ENCODE assay signal across 12 cellular contexts in the genomic region with DNA sequence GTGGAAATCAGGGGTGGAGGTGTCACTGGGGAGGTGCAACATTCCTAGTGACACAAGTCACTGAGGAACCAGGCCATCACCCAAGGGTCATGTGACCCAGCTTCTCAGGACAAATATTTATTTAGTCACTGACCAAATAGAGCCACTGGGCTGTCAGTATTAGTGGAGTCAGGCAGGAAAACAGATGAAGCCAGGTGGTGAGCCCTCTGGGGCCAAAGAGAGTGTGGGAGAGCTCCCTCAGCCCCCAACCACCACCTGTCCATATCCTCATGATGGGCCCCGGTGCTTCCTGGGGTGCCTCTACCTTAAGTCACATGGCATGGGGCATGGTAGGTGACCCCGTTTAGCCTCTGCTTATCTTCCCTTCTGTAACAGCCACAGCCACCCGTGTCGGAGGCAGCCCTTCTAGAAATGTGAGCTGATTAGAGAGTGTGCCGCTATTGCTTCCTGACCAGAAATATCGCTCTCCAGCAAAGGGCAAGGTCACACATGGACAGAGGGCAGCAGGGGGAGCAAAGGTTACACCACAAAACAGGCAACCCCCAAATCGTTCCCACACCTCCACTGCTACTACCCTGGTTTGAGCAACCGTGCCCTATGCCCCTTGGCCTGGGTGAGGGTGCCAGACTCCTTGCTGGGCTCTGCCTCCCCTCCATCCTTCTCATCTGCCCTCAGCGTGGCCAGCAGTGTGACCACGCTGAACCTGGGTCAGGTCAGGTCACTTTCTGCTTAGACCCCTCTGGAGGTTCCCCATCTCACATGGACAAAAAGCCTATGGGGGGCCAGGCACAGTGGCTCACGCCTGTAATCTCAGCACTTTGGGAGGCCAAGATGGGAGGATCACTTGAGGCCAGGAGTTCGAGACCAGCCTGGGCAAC. TPM values are rescaled to one million over a fixed set of nuclear protein-coding genes. Genes with fewer than 3 reads are reported as not detected.
A peak's percentile ranks its signal among the peaks of the same experiment; 100 is the strongest.
DNase-seq lines count a peak whose midpoint lies in the region; TF ChIP-seq lines count a peak whose summit lies in the region.
"Had no signal": no experiment of that assay in that cellular context is flagged by ENCODE, and none has a peak within 500 bp of the region (broad histone marks: within the 10 kb centered on the region; RNA-seq: fewer than 3 reads in every experiment).

No MANE protein-coding gene starts in this region.

- H3K4me3 Mint-ChIP-seq in H9 = no peak overlapping the region

- H3K4me1 Mint-ChIP-seq in H9 = peaks cover 4 to 9% of the 10 kb centered on the region in 2 experiments

- H3K23me2 ChIP-seq in H9 (ENCODE audit: insufficient read length, low read depth, low read length, poor library complexity, severe bottlenecking) = no peaks in the 10 kb centered on the region

- H3K9ac ChIP-seq in H9 (ENCODE audit: extremely low read depth, insufficient read length, low read length) = no peak overlapping the region

- no peaks in the 10 kb centered on the region for H3K79me1 ChIP-seq in H9 (ENCODE audit: insufficient read depth, low read depth, low read length, poor library complexity, severe bottlenecking)

- no peaks in the 10 kb centered on the region for H3K9me3 ChIP-seq in esophagus (ENCODE audit: control insufficient read depth in 2 of 2, insufficient read depth in 1 of 2, low read depth in 1 of 2, low read length in 1 of 2)
- H3K9me3 ChIP-seq in H9 (ENCODE audit: control insufficient read depth, low read depth, low read length) = peaks cover 4% of the 10 kb centered on the region

- H3K27ac Mint-ChIP-seq in H9 = peak overlapping the region in 1 of 3 experiments; percentile 62; a peak in 1 of 7 replicates

- no peaks in the 10 kb centered on the region for H3K36me3 ChIP-seq in esophagus (ENCODE audit: control insufficient read depth in 2 of 2, insufficient read depth in 2 of 2, low read length in 1 of 2)

- no peak overlapping the region for H2AFZ ChIP-seq in H9 (ENCODE audit: low read length)

- no peaks in the 10 kb centered on the region for H3K27me3 ChIP-seq in esophagus (ENCODE audit: control insufficient read depth in 1 of 2, insufficient read depth in 2 of 2, low read length in 2 of 2)
- no peaks in the 10 kb centered on the region for H3K27me3 ChIP-seq in H9 (ENCODE audit: insufficient read depth, low read length)
- no peaks in the 10 kb centered on the region for H3K27me3 ChIP-seq in dorsolateral prefrontal cortex

- peak overlapping the region; percentile 14 to 24 for H3K27ac ChIP-seq in esophagus (ENCODE audit: low read depth in 2 of 2, low read length in 1 of 2)
- H3K27ac ChIP-seq in H9 (ENCODE audit: insufficient read length, low read depth, low read length) = no peak overlapping the region
- H3K27ac ChIP-seq in dorsolateral prefrontal cortex = no peak overlapping the region

- H2BK15ac ChIP-seq in H9 (ENCODE audit: low read depth, low read length) = no peak overlapping the region

- peaks cover 1% of the 10 kb centered on the region; the same call in 1 of the 2 replicates for H3K27me3 Mint-ChIP-seq in H9 (ENCODE audit: low read depth)

- H3K4me2 ChIP-seq in H9 (ENCODE audit: insufficient read depth, insufficient read length, low read length) = no peak overlapping the region

- intact Hi-C loops in dorsolateral prefrontal cortex (cut with DNase I) = loop anchor here in 1 of 2 donors (2.0 to 10.0 kb wide), 2 partner anchors 77 to 457 kb away; a partner anchor contains a TSS

- H3K23ac ChIP-seq in H9 (ENCODE audit: insufficient read length, low read depth, low read length) = no peak overlapping the region

- H4K8ac ChIP-seq in H9 (replicated peaks; ENCODE audit: insufficient read length, low read depth, low read length) = no peak overlapping the region

- H3K9me3 Mint-ChIP-seq in H9 = peaks cover 21% of the 10 kb centered on the region in 2 experiments

- H3K36me3 Mint-ChIP-seq in H9 (ENCODE audit: insufficient read depth in 1 of 3, low read depth in 3 of 3) = peaks cover 6 to 16% (median 9%) of the 10 kb centered on the region in 3 experiments; a peak in 5 of 7 replicates

- TF ChIP-seq CTCF in H9 (conservative IDR thresholded peaks at IDR 0.05) = no peak
- TF ChIP-seq CTCF in dorsolateral prefrontal cortex (IDR thresholded peaks at IDR 0.05 in 54 of 56, conservative IDR thresholded peaks at IDR 0.05 in 2 of 56; ENCODE audit: low read depth in 1 of 56, partially characterized antibody in 56 of 56) = no peak

- H2BK120ac ChIP-seq in H9 (ENCODE audit: low read depth, low read length, poor library complexity, severe bottlenecking) = no peak overlapping the region

- 64 to 77% methylated on average over 12 of the region's 12 CpGs for WGBS in esophagus, 2 donors
- WGBS in H9 (ENCODE audit: extremely low coverage, insufficient read length, low lambda C conversion rate) = no CpG with 5 or more reads among the region's 12 CpGs

- H3K79me2 ChIP-seq in H9 (ENCODE audit: insufficient read depth, low read length) = no peaks in the 10 kb centered on the region

- no peaks in the 10 kb centered on the region for H4K20me1 ChIP-seq in H9 (ENCODE audit: control insufficient read depth, insufficient read depth, insufficient read length)

- H4K91ac ChIP-seq in H9 (ENCODE audit: insufficient read length, low read depth, low read length) = no peak overlapping the region

- no peak overlapping the region for H2BK20ac ChIP-seq in H9 (ENCODE audit: low read depth, low read length, poor library complexity, severe bottlenecking)

- H4K5ac ChIP-seq in H9 (ENCODE audit: insufficient read length, low read depth, low read length) = no peak overlapping the region

- no peak overlapping the region for H3K14ac ChIP-seq in H9 (ENCODE audit: insufficient read depth, low read length)

- H3K18ac ChIP-seq in H9 (ENCODE audit: insufficient read length, low read depth, low read length) = no peak overlapping the region

- H3K4me3 ChIP-seq in esophagus (ENCODE audit: low read depth in 1 of 2, low read length in 2 of 2) = no peak overlapping the region
- no peak overlapping the region for H3K4me3 ChIP-seq in dorsolateral prefrontal cortex

- no peak overlapping the region for H3K4ac ChIP-seq in H9 (ENCODE audit: low read depth, low read length)

- DNase-seq in NCI-H2196 (lab: John Stamatoyannopoulos, UW; ENCODE audit: unreplicated experiment) (peak; percentile 0), NCI-H2196 treated with DMSO at 0.1 percent for 48 hours (lab: John Stamatoyannopoulos, UW; ENCODE audit: unreplicated experiment) (no peak), NCI-H1092 treated with DMSO at 0.1 percent for 48 hours (lab: John Stamatoyannopoulos, UW) (peak; percentile 29), renal cortical epithelial cell (ENCODE audit: low read depth) (peak; percentile 4), H9 (no peak), dorsolateral prefrontal cortex (no peak)
- DNase-seq in stimulated activated CD4-positive, alpha-beta T cell treated with anti-CD3 and anti-CD28 coated beads, Interleukin-4, amount 100 ng/mL, for 24 hours = no peak
- DNase-seq: activated naive CD4-positive, alpha-beta T cell treated with Interleukin-2 at 50 U/mL for 16 hours; kidney glomerular epithelial cell; NCI-H446; posterior cingulate gyrus had no signal

- no peak overlapping the region for H2AK5ac ChIP-seq in H9 (ENCODE audit: insufficient read length, low read length)

- no peak overlapping the region for H3T11ph ChIP-seq in H9 (ENCODE audit: low read length)

- peaks cover 3% of the 10 kb centered on the region in 2 donors for H3K4me1 ChIP-seq in esophagus (ENCODE audit: control insufficient read depth in 2 of 2, insufficient read depth in 2 of 2, low read length in 1 of 2)
- H3K4me1 ChIP-seq in H9 (ENCODE audit: insufficient read depth, low read length) = no peaks in the 10 kb centered on the region

- no peak overlapping the region for H3K56ac ChIP-seq in H9 (ENCODE audit: insufficient read length, low read depth, low read length)

- H2BK12ac ChIP-seq in H9 (ENCODE audit: insufficient read length, low read depth, low read length) = no peak overlapping the region

- no peak overlapping the region for H2BK5ac ChIP-seq in H9 (ENCODE audit: insufficient read length, low read length)

RNA-seq across cellular contexts. Expression of a gene that starts 8.6 kb away (rescaled TPM):
- polyA plus RNA-seq in esophagus = 10 to 100 TPM; 22.5 to 27.2 TPM
- total RNA-seq in renal cortical epithelial cell (26.6 and 38.4 TPM in 2 replicates), H9 (2021) (23.9 and 26.2 TPM in 2 replicates), dorsolateral prefrontal cortex (100 to 1,000 TPM in 83 of 120 experiments, 10 to 100 TPM in 37; 80.9 to 138 (median 106) TPM)

Comparison
In these comparisons a context has a peak if more than half of its experiments do, and no peak if none do; other contexts are left out.
1. DNase-seq: peak in NCI-H2196 (single experiment), NCI-H1092 treated with DMSO at 0.1 percent for 48 hours (single experiment) and renal cortical epithelial cell (single experiment); none in NCI-H2196 treated with DMSO at 0.1 percent for 48 hours (single experiment), stimulated activated CD4-positive, alpha-beta T cell treated with anti-CD3 and anti-CD28 coated beads, Interleukin-4, amount 100 ng/mL, for 24 hours (single experiment), H9 (single experiment) and dorsolateral prefrontal cortex (0 of 10).
2. H3K27ac ChIP-seq: peak in esophagus (2 of 2); none in H9 (single experiment) and dorsolateral prefrontal cortex (0 of 59).